ENCODE assay signal across 18 cellular contexts in the genomic region with DNA sequence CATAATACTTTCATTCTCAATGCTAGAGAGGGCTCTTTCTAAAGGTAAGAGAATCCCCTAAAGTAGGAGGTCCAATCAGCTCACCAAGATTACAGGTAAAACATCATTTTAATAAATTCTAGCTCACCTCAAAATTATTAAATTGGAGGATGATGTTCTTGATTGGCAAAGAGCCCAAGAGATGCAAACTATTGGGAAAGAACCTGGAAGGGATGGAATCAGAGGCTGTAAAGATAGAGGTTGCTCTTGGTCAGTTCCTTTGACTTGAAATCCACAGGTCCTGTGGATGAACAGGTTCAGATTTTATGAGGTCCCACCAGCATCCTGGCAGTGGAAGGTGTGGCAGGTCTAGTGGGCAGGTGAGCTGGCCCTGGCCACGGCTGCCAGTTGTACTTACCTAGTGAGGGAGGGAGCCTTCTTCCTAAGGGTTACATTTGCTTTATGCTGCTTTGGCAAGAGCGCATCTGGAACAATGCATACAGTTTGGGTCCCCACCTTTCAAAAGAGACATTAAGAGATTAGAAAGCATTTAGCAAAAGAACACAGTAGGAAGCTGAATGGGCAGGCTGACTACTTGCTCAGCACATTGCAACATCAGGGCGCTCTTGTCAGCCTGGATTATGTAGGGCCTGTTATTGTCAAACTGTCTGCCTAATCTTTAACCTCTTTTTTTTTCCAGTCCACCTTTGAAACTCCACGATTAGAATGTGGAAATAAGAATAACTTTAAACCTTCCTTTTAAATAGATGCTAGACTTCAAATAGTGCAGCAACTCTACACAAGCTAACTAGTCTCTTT.
DNase-seq lines count a peak whose midpoint lies in the region; ATAC-seq and TF ChIP-seq lines count a peak whose summit lies in the region.
"Had no signal": no experiment of that assay in that cellular context is flagged by ENCODE, and none has a peak within 500 bp of the region (broad histone marks: within the 10 kb centered on the region; RNA-seq: fewer than 3 reads in every experiment).

No MANE protein-coding gene starts in this region.

- H3K9me3 ChIP-seq in cardiac muscle cell (ENCODE audit: low read depth) (no peaks in the 10 kb centered on the region), smooth muscle cell (replicated peaks; ENCODE audit: low read depth) (no peaks in the 10 kb centered on the region), osteoblast (ENCODE audit: low read depth, low read length) (no peaks in the 10 kb centered on the region)
- H3K9me3 ChIP-seq: body of pancreas had no signal

- H3K9ac ChIP-seq in smooth muscle cell (ENCODE audit: low read depth), result no peak overlapping the region

- WGBS in smooth muscle cell (ENCODE audit: low lambda C conversion rate), result 53% methylated on average over 4 of the region's 4 CpGs

- H3K36me3 Mint-ChIP-seq in stimulated activated naive B cell treated with anti-CD40 and anti-IgM and Interleukin-4, amounts not matched to agents 10 μg/mL and 1 μg/mL and 100 μg/mL, for 72 hours, result no peaks in the 10 kb centered on the region
- H3K36me3 Mint-ChIP-seq: CD4-positive, alpha-beta memory T cell had no signal

- no peak overlapping the region for H3K4me3 ChIP-seq in cardiac muscle cell
- no peak overlapping the region for H3K4me3 ChIP-seq in fibroblast of villous mesenchyme (ENCODE audit: low read depth, low read length)
- no peak overlapping the region for H3K4me3 ChIP-seq in smooth muscle cell
- H3K4me3 ChIP-seq in osteoblast (ENCODE audit: insufficient read depth, low read length), result no peak overlapping the region
- H3K4me3 ChIP-seq: body of pancreas, dorsolateral prefrontal cortex had no signal

- no peak for ATAC-seq in left cardiac atrium
- no peak for ATAC-seq in stimulated activated naive B cell treated with anti-CD40 and anti-IgM and Interleukin-4, amounts not matched to agents 10 μg/mL and 1 μg/mL and 100 μg/mL, for 72 hours (replicated peaks)
- ATAC-seq: body of pancreas had no signal

- DNase-seq in cardiac muscle cell (ENCODE audit: low read depth in 1 of 2, low spot score in 1 of 2) (peak; percentile 36 to 84), left cardiac atrium (no peak), amniotic epithelial cell (ENCODE audit: low read depth) (peak; percentile 96), fibroblast of villous mesenchyme (ENCODE audit: low read depth) (peak; percentile 85), smooth muscle cell (lab: John Stamatoyannopoulos, UW; ENCODE audit: unreplicated experiment) (no peak), osteoblast (ENCODE audit: insufficient read length, low spot score, missing footprints) (no peak), NCI-H82 treated with DMSO at 0.1 percent for 48 hours (lab: John Stamatoyannopoulos, UW; ENCODE audit: unreplicated experiment) (no peak)
- DNase-seq in stimulated activated naive B cell treated with anti-CD40 and anti-IgM and Interleukin-4, amounts not matched to agents 10 μg/mL and 1 μg/mL and 100 μg/mL, for 72 hours, result no peak
- DNase-seq: activated CD4-positive, alpha-beta T cell treated with anti-CD3 and anti-CD28 coated beads, Interleukin-2, amount 10 ng/mL, durations not matched to agents 24 days and 14 days; activated naive CD4-positive, alpha-beta T cell treated with Interleukin-2 at 50 U/mL for 16 hours; body of pancreas; CD4-positive, alpha-beta memory T cell; DMS79; midbrain; NCI-H1694 treated with DMSO at 0.1 percent for 48 hours; NCI-H510A; retina had no signal

- H3K4me2 ChIP-seq in smooth muscle cell (peak overlapping the region; percentile 69), osteoblast (ENCODE audit: insufficient read depth, low read length) (no peak overlapping the region)

- H4K20me1 ChIP-seq in smooth muscle cell (ENCODE audit: low read depth) (no peaks in the 10 kb centered on the region), osteoblast (ENCODE audit: insufficient read depth, low read length) (no peaks in the 10 kb centered on the region)

- no peaks in the 10 kb centered on the region for H3K79me2 ChIP-seq in smooth muscle cell (ENCODE audit: low read depth)
- H3K79me2 ChIP-seq in osteoblast (ENCODE audit: insufficient read depth, low read length), result no peaks in the 10 kb centered on the region

- H3K9me3 Mint-ChIP-seq in stimulated activated naive B cell treated with anti-CD40 and anti-IgM and Interleukin-4, amounts not matched to agents 10 μg/mL and 1 μg/mL and 100 μg/mL, for 72 hours, result no peaks in the 10 kb centered on the region
- H3K9me3 Mint-ChIP-seq: activated CD4-positive, alpha-beta T cell treated with anti-CD3 and anti-CD28 coated beads, Interleukin-2, amount 10 ng/mL, durations not matched to agents 24 days and 14 days; CD4-positive, alpha-beta memory T cell had no signal

- H3K27ac Mint-ChIP-seq in stimulated activated naive B cell treated with anti-CD40 and anti-IgM and Interleukin-4, amounts not matched to agents 10 μg/mL and 1 μg/mL and 100 μg/mL, for 72 hours, result no peak overlapping the region
- H3K27ac Mint-ChIP-seq: activated CD4-positive, alpha-beta T cell treated with anti-CD3 and anti-CD28 coated beads, Interleukin-2, amount 10 ng/mL, durations not matched to agents 24 days and 14 days had no signal

- no peaks in the 10 kb centered on the region for H3F3A ChIP-seq in smooth muscle cell (ENCODE audit: low read depth)

- no peaks in the 10 kb centered on the region for H3K36me3 ChIP-seq in cardiac muscle cell
- no peaks in the 10 kb centered on the region for H3K36me3 ChIP-seq in smooth muscle cell (ENCODE audit: low read depth)
- no peaks in the 10 kb centered on the region for H3K36me3 ChIP-seq in osteoblast (ENCODE audit: insufficient read depth, low read length)

- H3K27me3 Mint-ChIP-seq in stimulated activated naive B cell treated with anti-CD40 and anti-IgM and Interleukin-4, amounts not matched to agents 10 μg/mL and 1 μg/mL and 100 μg/mL, for 72 hours, result peaks cover 28 to 35% of the 10 kb centered on the region in 2 donors

- intact Hi-C loops in left cardiac atrium (cut with DNase I), result no loop called here

- H3K27ac ChIP-seq in cardiac muscle cell, result peak overlapping the region; percentile 18
- peak overlapping the region; percentile 62 for H3K27ac ChIP-seq in smooth muscle cell (ENCODE audit: low read depth)
- H3K27ac ChIP-seq in osteoblast (ENCODE audit: low read depth, low read length), result no peak overlapping the region
- H3K27ac ChIP-seq: body of pancreas, dorsolateral prefrontal cortex had no signal

- H3K4me1 ChIP-seq in cardiac muscle cell (ENCODE audit: low read depth) (peaks cover 19% of the 10 kb centered on the region), smooth muscle cell (ENCODE audit: low read depth) (peaks cover 9% of the 10 kb centered on the region), osteoblast (ENCODE audit: insufficient read depth, low read length) (peaks cover 26% of the 10 kb centered on the region)
- H3K4me1 ChIP-seq: body of pancreas had no signal

- H2AFZ ChIP-seq in smooth muscle cell (ENCODE audit: low read depth) (no peak overlapping the region), osteoblast (ENCODE audit: low read length) (no peak overlapping the region)

- no peak for TF ChIP-seq CTCF in cardiac muscle cell (IDR thresholded peaks at IDR 0.05; ENCODE audit: low read depth, low read length)
- TF ChIP-seq CTCF in fibroblast of villous mesenchyme (IDR thresholded peaks at IDR 0.05; ENCODE audit: insufficient read depth, low read depth, low read length), result no peak
- no peak for TF ChIP-seq CTCF in smooth muscle cell (IDR thresholded peaks at IDR 0.05; ENCODE audit: borderline replicate concordance, insufficient read depth, poor library complexity, severe bottlenecking)
- no peak for TF ChIP-seq CTCF in osteoblast (IDR thresholded peaks at IDR 0.05; ENCODE audit: extremely low read depth, low read depth, low read length)

- H3K27me3 ChIP-seq in cardiac muscle cell, result no peaks in the 10 kb centered on the region
- H3K27me3 ChIP-seq in smooth muscle cell (ENCODE audit: low read depth), result no peaks in the 10 kb centered on the region
- no peaks in the 10 kb centered on the region for H3K27me3 ChIP-seq in osteoblast (ENCODE audit: insufficient read depth, low read length)
- H3K27me3 ChIP-seq: body of pancreas, dorsolateral prefrontal cortex had no signal

- peaks cover 0 to 2% of the 10 kb centered on the region in 2 donors for H3K4me1 Mint-ChIP-seq in stimulated activated naive B cell treated with anti-CD40 and anti-IgM and Interleukin-4, amounts not matched to agents 10 μg/mL and 1 μg/mL and 100 μg/mL, for 72 hours

- no peak overlapping the region for H3K4me3 Mint-ChIP-seq in stimulated activated naive B cell treated with anti-CD40 and anti-IgM and Interleukin-4, amounts not matched to agents 10 μg/mL and 1 μg/mL and 100 μg/mL, for 72 hours
- H3K4me3 Mint-ChIP-seq: activated CD4-positive, alpha-beta T cell treated with anti-CD3 and anti-CD28 coated beads, Interleukin-2, amount 10 ng/mL, durations not matched to agents 24 days and 14 days; CD4-positive, alpha-beta memory T cell had no signal

Comparison
In these comparisons a context has a peak if more than half of its experiments do, and no peak if none do; other contexts are left out.
1. DNase-seq: peak in cardiac muscle cell (2 of 2), amniotic epithelial cell (single experiment) and fibroblast of villous mesenchyme (single experiment); none in left cardiac atrium (single experiment), smooth muscle cell (single experiment), osteoblast (single experiment), stimulated activated naive B cell treated with anti-CD40 and anti-IgM and Interleukin-4, amounts not matched to agents 10 μg/mL and 1 μg/mL and 100 μg/mL, for 72 hours (single experiment) and NCI-H82 treated with DMSO at 0.1 percent for 48 hours (single experiment).